Comparison of ENCODE assay signal across 9 cellular contexts in the genomic region with DNA sequence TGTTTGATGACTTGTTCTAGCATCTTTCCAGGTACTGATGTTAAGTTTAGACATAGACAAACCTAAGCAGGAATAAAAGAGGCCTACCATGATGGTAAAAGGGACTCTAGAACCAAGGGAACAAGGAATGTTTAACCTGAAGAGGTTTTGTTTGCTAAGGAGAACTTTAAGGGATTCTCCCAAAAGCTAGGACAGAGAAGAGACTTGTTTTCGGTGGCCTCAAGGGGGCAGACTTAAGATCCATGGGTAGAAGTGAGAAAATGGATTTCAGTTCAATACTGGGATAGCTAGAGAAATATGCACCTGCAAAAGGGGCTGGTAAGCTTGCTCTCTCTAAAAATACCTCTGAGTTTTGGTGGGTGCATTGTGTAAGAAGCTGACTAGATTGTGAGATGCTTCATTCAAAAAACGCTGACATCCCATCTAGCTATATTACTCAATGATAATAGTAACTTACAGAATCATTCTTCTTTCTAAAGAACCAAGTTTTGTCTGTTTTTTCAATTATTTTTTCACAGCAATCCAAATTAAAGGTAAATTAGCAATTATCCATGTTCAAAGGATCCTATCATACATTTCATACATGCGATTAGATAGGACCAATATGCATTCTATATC. TPM values are rescaled to one million over a fixed set of nuclear protein-coding genes. Genes with fewer than 3 reads are reported as not detected.
DNase-seq lines count a peak whose midpoint lies in the region; TF ChIP-seq lines count a peak whose summit lies in the region.
"Had no signal": no experiment of that assay in that cellular context is flagged by ENCODE, and none has a peak within 500 bp of the region (broad histone marks: within the 10 kb centered on the region; RNA-seq: fewer than 3 reads in every experiment).

No MANE protein-coding gene starts in this region.

- in situ Hi-C loops in GM13977 (cut with MboI; ENCODE audit: low pct_unique_long_range_greater_than_20kb, low sequenced_read_pairs, unreplicated experiment), result no loop called here

- no peak overlapping the region for H3K9ac ChIP-seq in neural progenitor cell

- peaks cover 28% of the 10 kb centered on the region for H3K27me3 ChIP-seq in neural progenitor cell
- H3K27me3 ChIP-seq in effector memory CD4-positive, alpha-beta T cell (replicated peaks; ENCODE audit: control insufficient read depth, insufficient read depth, low read length, poor library complexity, severe bottlenecking), result no peaks in the 10 kb centered on the region

- DNase-seq in AG20443 (ENCODE audit: low spot score) (peak; percentile 33), GM13977 (ENCODE audit: low spot score) (no peak), NB4 (ENCODE audit: low read depth) (peak; percentile 59), neural progenitor cell (ENCODE audit: low spot score) (peak; percentile 58), lower leg skin (ENCODE audit: low spot score in 2 of 2) (no peak), ecto neural progenitor cell (ENCODE audit: low spot score) (no peak)
- peak; percentile 28 for DNase-seq in central memory CD4-positive, alpha-beta T cell
- DNase-seq in effector memory CD4-positive, alpha-beta T cell, result no peak

- intact Hi-C loops in lower leg skin (cut with DNase I; ENCODE audit: low total_unique reads), result loop anchor here (10.0 kb wide), 1 partner anchor 154 kb away; no protein-coding TSS in a partner anchor

- no peaks in the 10 kb centered on the region for H4K20me1 ChIP-seq in neural progenitor cell (ENCODE audit: low read depth)

- no peaks in the 10 kb centered on the region for H3F3A ChIP-seq in neural progenitor cell (ENCODE audit: low read depth)

- H3K4me3 ChIP-seq in NB4 (ENCODE audit: low read depth, low read length) (no peak overlapping the region), neural progenitor cell (no peak overlapping the region), lower leg skin (ENCODE audit: low read depth, poor library complexity, severe bottlenecking) (no peak overlapping the region)
- H3K4me3 ChIP-seq in effector memory CD4-positive, alpha-beta T cell (ENCODE audit: insufficient read depth, low read depth, low read length, poor library complexity, severe bottlenecking), result no peak overlapping the region

- TF ChIP-seq POLR2A in NB4 (IDR thresholded peaks at IDR 0.05; ENCODE audit: extremely low read depth, insufficient read length), result no peak
- no peak for TF ChIP-seq POLR2A in lower leg skin (IDR thresholded peaks at IDR 0.05)

- no peaks in the 10 kb centered on the region for H3K9me3 ChIP-seq in neural progenitor cell (ENCODE audit: low read depth)
- H3K9me3 ChIP-seq in effector memory CD4-positive, alpha-beta T cell (ENCODE audit: control insufficient read depth, low read length), result no peaks in the 10 kb centered on the region

- peaks cover 1% of the 10 kb centered on the region for H3K4me1 Mint-ChIP-seq in neural progenitor cell

- no peaks in the 10 kb centered on the region for H3K36me3 Mint-ChIP-seq in neural progenitor cell

- H3K4me1 ChIP-seq in neural progenitor cell, result no peaks in the 10 kb centered on the region
- H3K4me1 ChIP-seq in effector memory CD4-positive, alpha-beta T cell (ENCODE audit: control insufficient read depth, insufficient read depth, low read length, poor library complexity, severe bottlenecking), result peaks cover 6% of the 10 kb centered on the region

- peak; percentile 44 for TF ChIP-seq CTCF in GM13977 (IDR thresholded peaks at IDR 0.05; ENCODE audit: extremely low read depth, insufficient read depth, missing control alignments)
- TF ChIP-seq CTCF in NB4 (IDR thresholded peaks at IDR 0.05; ENCODE audit: low read depth, low read length), result peak; percentile 68
- TF ChIP-seq CTCF in neural progenitor cell (IDR thresholded peaks at IDR 0.05), result peak; percentile 72
- no peak for TF ChIP-seq CTCF in lower leg skin (IDR thresholded peaks at IDR 0.05)

- H3K9me3 Mint-ChIP-seq in neural progenitor cell, result no peaks in the 10 kb centered on the region
- H3K9me3 Mint-ChIP-seq: stimulated activated naive CD8-positive, alpha-beta T cell treated with anti-CD3 and anti-CD28 coated beads, Interleukin-15, Interleukin-2, amounts not matched to agents 100 ng/mL and 50 ng/mL, for 24 hours had no signal

- H3K79me2 ChIP-seq in neural progenitor cell (ENCODE audit: low read depth), result no peaks in the 10 kb centered on the region

- no peak overlapping the region for H3K4me3 Mint-ChIP-seq in neural progenitor cell
- H3K4me3 Mint-ChIP-seq: stimulated activated naive CD8-positive, alpha-beta T cell treated with anti-CD3 and anti-CD28 coated beads, Interleukin-15, Interleukin-2, amounts not matched to agents 100 ng/mL and 50 ng/mL, for 24 hours had no signal

- H3K4me2 ChIP-seq in neural progenitor cell, result no peak overlapping the region

- H3K27me3 Mint-ChIP-seq in neural progenitor cell (ENCODE audit: insufficient read depth, low read depth), result peaks cover 13% of the 10 kb centered on the region

- H3K27ac Mint-ChIP-seq in neural progenitor cell, result no peak overlapping the region
- H3K27ac Mint-ChIP-seq: stimulated activated naive CD8-positive, alpha-beta T cell treated with anti-CD3 and anti-CD28 coated beads, Interleukin-15, Interleukin-2, amounts not matched to agents 100 ng/mL and 50 ng/mL, for 24 hours had no signal

- H3K36me3 ChIP-seq in neural progenitor cell, result no peaks in the 10 kb centered on the region
- H3K36me3 ChIP-seq in effector memory CD4-positive, alpha-beta T cell (ENCODE audit: control insufficient read depth, insufficient read depth, low read length), result no peaks in the 10 kb centered on the region

- H3K27ac ChIP-seq in neural progenitor cell, result no peak overlapping the region
- H3K27ac ChIP-seq in effector memory CD4-positive, alpha-beta T cell (ENCODE audit: insufficient read depth, low read length, poor library complexity, severe bottlenecking), result no peak overlapping the region

- WGBS in lower leg skin, 2 donors, result 13 to 44% methylated on average over 3 of the region's 3 CpGs

- no peak overlapping the region for H2AFZ ChIP-seq in neural progenitor cell (replicated peaks)

RNA-seq across cellular contexts. Expression of gene ADRB2, which starts 5.5 kb away (rescaled TPM):
- total RNA-seq in neural progenitor cell (ENCODE audit: low replicate concordance) (0.32 and 0.40 TPM in 2 replicates), lower leg skin (10 to 100 TPM; 31.4 to 90.3 (median 42.9) TPM)

Comparison
In these comparisons a context has a peak if more than half of its experiments do, and no peak if none do; other contexts are left out.
1. DNase-seq: peak in AG20443 (single experiment), NB4 (single experiment), central memory CD4-positive, alpha-beta T cell (single experiment) and neural progenitor cell (single experiment); none in GM13977 (single experiment), lower leg skin (0 of 2), ecto neural progenitor cell (single experiment) and effector memory CD4-positive, alpha-beta T cell (0 of 3).
2. CTCF ChIP-seq: peak in GM13977 (single experiment), NB4 (single experiment) and neural progenitor cell (single experiment); none in lower leg skin (0 of 3).
3. RNA of gene ADRB2, which starts 5.5 kb away (total RNA-seq): 31.4 to 90.3 TPM in lower leg skin; 0.32 to 0.40 TPM in neural progenitor cell; every median in the first group is over 10 times any median in the second.